ENCODE assay signal across 8 cellular contexts in genomic region chr20:32742322-32743236, GRCh38. TPM values are rescaled to one million over a fixed set of nuclear protein-coding genes. Genes with fewer than 3 reads are reported as not detected.
DNase-seq lines count a peak whose midpoint lies in the region; ATAC-seq and TF ChIP-seq lines count a peak whose summit lies in the region.

No MANE protein-coding gene starts in this region.

- H3K36me3 Mint-ChIP-seq in T-cell, result no peaks in the 10 kb centered on the region
- peaks cover 10% of the 10 kb centered on the region for H3K36me3 Mint-ChIP-seq in endodermal cell (ENCODE audit: low read depth)
- H3K36me3 Mint-ChIP-seq in nephron (ENCODE audit: low read depth), result no peaks in the 10 kb centered on the region

- no peaks in the 10 kb centered on the region for H3K4me1 ChIP-seq in endodermal cell (ENCODE audit: control insufficient read depth, insufficient read depth, low read length)

- H3K4me1 Mint-ChIP-seq in T-cell (peaks cover 38 to 47% (median 43%) of the 10 kb centered on the region in 3 donors), endodermal cell (peaks cover 24% of the 10 kb centered on the region), nephron (peaks cover 15% of the 10 kb centered on the region)

- peak; percentile 30 for TF ChIP-seq CTCF in endodermal cell (conservative IDR thresholded peaks at IDR 0.05)
- TF ChIP-seq CTCF in nephron (IDR thresholded peaks at IDR 0.05; ENCODE audit: unreplicated experiment in 3 of 3), result no peak

- WGBS in endodermal cell (ENCODE audit: insufficient coverage in 1 of 2, insufficient read length in 1 of 2), 2 experiments, result 2 to 14% methylated on average over 13 to 25 of the region's 25 CpGs

- POLR2A ChIA-PET in T-cell (lab: Charles Lee), result interaction anchor here (0.6 to 0.7 kb wide), 2 partner anchors 13 to 1763 kb away, joined by 3 to 5 read pairs; no protein-coding TSS in a partner anchor

- DNase-seq in DMS53 (lab: John Stamatoyannopoulos, UW) (peak; percentile 46), DMS53 treated with DMSO at 0.1 percent for 48 hours (lab: John Stamatoyannopoulos, UW; ENCODE audit: unreplicated experiment) (no peak), T-cell (peak in 7 of 34 experiments; percentile 1 to 33 (median 12)), endodermal cell (peak; percentile 89), SHP77 (lab: John Stamatoyannopoulos, UW) (no peak), NCI-H446 treated with DMSO at 0.1 percent for 48 hours (lab: John Stamatoyannopoulos, UW) (no peak), T1000 (lab: John Stamatoyannopoulos, UW) (no peak)

- no peaks in the 10 kb centered on the region for H3K27me3 ChIP-seq in endodermal cell (ENCODE audit: control insufficient read depth, insufficient read depth, low read length, poor library complexity, severe bottlenecking)

- H3K27ac Mint-ChIP-seq in T-cell (peak overlapping the region; percentile 97), endodermal cell (peak overlapping the region; percentile 93), nephron (peak overlapping the region; percentile 88 to 94 (median 90))

- ATAC-seq in T-cell (replicated peaks in 1 of 4), result peak in 3 of 4 experiments; percentile 24 to 38 (median 29)

- no peaks in the 10 kb centered on the region for H3K9me3 Mint-ChIP-seq in T-cell
- no peaks in the 10 kb centered on the region for H3K9me3 Mint-ChIP-seq in endodermal cell
- H3K9me3 Mint-ChIP-seq in nephron, result no peaks in the 10 kb centered on the region

- H3K9ac ChIP-seq in endodermal cell (ENCODE audit: extremely low read depth, low read length, poor library complexity, severe bottlenecking), result peak overlapping the region; percentile 60

- H3K27me3 Mint-ChIP-seq in T-cell (no peaks in the 10 kb centered on the region), endodermal cell (ENCODE audit: insufficient read depth) (peaks cover 3% of the 10 kb centered on the region), nephron (ENCODE audit: low read depth) (no peaks in the 10 kb centered on the region)

- H3K27ac ChIP-seq in endodermal cell (ENCODE audit: low read depth, low read length), result no peak overlapping the region

- CTCF ChIA-PET in T-cell (lab: Charles Lee), result interaction anchor here (0.6 to 1.8 kb wide), 3 partner anchors 36 to 1641 kb away, joined by 3 to 8 read pairs (median 4); no protein-coding TSS in a partner anchor

- H3K4me3 Mint-ChIP-seq in T-cell (peak overlapping the region; percentile 94 to 99 (median 94)), endodermal cell (peak overlapping the region; percentile 93), nephron (peak overlapping the region; percentile 97 to 99 (median 99))

- H3K36me3 ChIP-seq in endodermal cell (ENCODE audit: control insufficient read depth, insufficient read depth, low read length), result peaks cover 2% of the 10 kb centered on the region

- H3K9me3 ChIP-seq in endodermal cell (ENCODE audit: control insufficient read depth, low read length), result no peaks in the 10 kb centered on the region

- peak overlapping the region; percentile 92 for H3K4me3 ChIP-seq in endodermal cell (ENCODE audit: low read length)

RNA-seq across cellular contexts. Expression of gene COMMD7, which starts 0.7 kb away (rescaled TPM):
- 10 to 100 TPM; 35.5 to 48.1 (median 37.4) TPM for total RNA-seq in T-cell
- total RNA-seq in endodermal cell, result 10 to 100 TPM; 21.2 to 49.2 TPM
- polyA plus RNA-seq in endodermal cell (2013, experiment 1 of 2), result 43.4 TPM
- 41.9 TPM for polyA plus RNA-seq in endodermal cell (2013, experiment 2 of 2)

RNA-seq across cellular contexts. Expression of gene DNMT3B, which starts 19.6 kb away (rescaled TPM):
- 1 to 10 TPM in 2 of 5 donors, under 1 TPM in 3; 0.56 to 1.7 (median 0.95) TPM for total RNA-seq in T-cell
- 100 to 1,000 TPM in 1 of 2 donors, 10 to 100 TPM in 1; 82.1 to 283 TPM for total RNA-seq in endodermal cell
- polyA plus RNA-seq in endodermal cell (2013, experiment 1 of 2), result 68.5 TPM
- polyA plus RNA-seq in endodermal cell (2013, experiment 2 of 2), result 50.5 TPM

Comparison
In these comparisons a context has a peak if more than half of its experiments do, and no peak if none do; other contexts are left out.
1. DNase-seq: peak in DMS53 (single experiment) and endodermal cell (single experiment); none in DMS53 treated with DMSO at 0.1 percent for 48 hours (single experiment), SHP77 (0 of 2), NCI-H446 treated with DMSO at 0.1 percent for 48 hours (single experiment) and T1000 (single experiment).
2. RNA of gene DNMT3B, which starts 19.6 kb away (total RNA-seq): 82.1 to 283 TPM in endodermal cell; 0.56 to 1.7 TPM in T-cell; every median in the first group is over 10 times any median in the second.
3. Peak in every context shown above with its lines, with median percentiles within 50 percentile points of each other: H3K27ac Mint-ChIP-seq and H3K4me3 Mint-ChIP-seq.